ENCODE assay signal across 8 cellular contexts in the genomic region with DNA sequence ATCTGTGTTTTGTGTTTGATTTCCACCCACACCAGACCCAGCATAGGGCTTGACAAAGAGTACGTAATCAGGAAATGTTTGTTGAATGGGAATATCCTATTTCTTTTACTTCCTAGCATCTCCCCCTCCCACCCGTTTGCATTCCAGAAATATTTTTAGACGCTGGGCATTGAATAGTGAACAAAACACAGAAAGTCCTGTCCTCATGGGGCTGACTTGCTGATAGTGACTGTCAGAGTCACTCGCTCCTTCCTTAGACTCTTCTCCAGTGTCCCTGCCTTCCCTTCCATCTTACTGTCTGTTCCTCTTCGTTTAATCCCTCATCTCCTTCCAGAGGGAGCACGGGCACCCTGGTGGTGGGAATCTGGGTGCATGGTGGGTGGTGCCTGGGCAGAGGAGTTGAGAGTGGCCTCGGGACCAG. TPM values are rescaled to one million over a fixed set of nuclear protein-coding genes. Genes with fewer than 3 reads are reported as not detected.
DNase-seq lines count a peak whose midpoint lies in the region; TF ChIP-seq lines count a peak whose summit lies in the region.

No MANE protein-coding gene starts in this region.

- peaks cover 4% of the 10 kb centered on the region; the same call in 1 of the 2 replicates for H3K36me3 ChIP-seq in BLaER1
- peaks cover 8% of the 10 kb centered on the region for H3K36me3 ChIP-seq in HUES64 (ENCODE audit: insufficient read depth, low read length)
- peaks cover 10% of the 10 kb centered on the region for H3K36me3 ChIP-seq in adipocyte (ENCODE audit: control insufficient read depth, insufficient read depth, low read length, severe bottlenecking)
- H3K36me3 ChIP-seq in tibial nerve: peaks cover 0 to 12% (median 0%) of the 10 kb centered on the region in 3 donors

- H3K27me3 ChIP-seq in BLaER1: no peaks in the 10 kb centered on the region
- H3K27me3 ChIP-seq in HUES64 (ENCODE audit: insufficient read depth, low read length): no peaks in the 10 kb centered on the region
- H3K27me3 ChIP-seq in adipocyte (replicated peaks; ENCODE audit: control insufficient read depth, insufficient read depth, low read length): no peaks in the 10 kb centered on the region
- H3K27me3 ChIP-seq in tibial nerve: no peaks in the 10 kb centered on the region

- no peaks in the 10 kb centered on the region for H3K9me3 ChIP-seq in BLaER1
- H3K9me3 ChIP-seq in HUES64 (ENCODE audit: insufficient read depth, low read depth, low read length): no peaks in the 10 kb centered on the region
- H3K9me3 ChIP-seq in adipocyte (ENCODE audit: control insufficient read depth, low read length): no peaks in the 10 kb centered on the region
- H3K9me3 ChIP-seq in tibial nerve: no peaks in the 10 kb centered on the region

- TF ChIP-seq EP300 in tibial nerve (IDR thresholded peaks at IDR 0.05): no peak

- H3K27ac ChIP-seq in BLaER1: peak overlapping the region; percentile 57
- H3K27ac ChIP-seq in HUES64 (ENCODE audit: low read depth, low read length): peak overlapping the region; percentile 71
- peak overlapping the region; percentile 69 to 89 (median 88) for H3K27ac ChIP-seq in tibial nerve

- intact Hi-C loops in posterior vena cava (cut with DNase I): no loop called here

- H3K4me3 ChIP-seq in BLaER1 (peak overlapping the region; percentile 86), HUES64 (ENCODE audit: low read length) (peak overlapping the region; percentile 70), adipocyte (ENCODE audit: low read length) (peak overlapping the region; percentile 96), tibial nerve (peak overlapping the region; percentile 50 to 77 (median 68))

- DNase-seq in adipocyte (ENCODE audit: low read depth): peak; percentile 72
- peak; percentile 44 for DNase-seq in kidney tubule cell (ENCODE audit: low spot score)
- no peak for DNase-seq in tibial nerve (ENCODE audit: low spot score in 2 of 2)
- no peak for DNase-seq in cerebellum (ENCODE audit: low spot score)
- DNase-seq in NCI-H187 treated with DMSO at 0.1 percent for 48 hours (lab: John Stamatoyannopoulos, UW): no peak
- DNase-seq in posterior vena cava (ENCODE audit: low spot score): no peak

- H3K9ac ChIP-seq in BLaER1 (peak overlapping the region; percentile 83), HUES64 (ENCODE audit: low read depth, low read length) (peak overlapping the region; percentile 58; the same call in 1 of the 2 replicates), adipocyte (ENCODE audit: low read length) (peak overlapping the region; percentile 87)

- no peak for TF ChIP-seq POLR2A in tibial nerve (IDR thresholded peaks at IDR 0.05)

- peaks cover 26% of the 10 kb centered on the region for H3K4me1 ChIP-seq in BLaER1
- H3K4me1 ChIP-seq in HUES64 (ENCODE audit: insufficient read depth, low read length): peaks cover 34% of the 10 kb centered on the region
- peaks cover 34% of the 10 kb centered on the region for H3K4me1 ChIP-seq in adipocyte (ENCODE audit: control insufficient read depth, insufficient read depth, low read length)
- H3K4me1 ChIP-seq in tibial nerve: peaks cover 0 to 59% (median 21%) of the 10 kb centered on the region in 4 donors

- H3K4me2 ChIP-seq in BLaER1: peak overlapping the region; percentile 96

- 5% methylated on average over 5 of the region's 7 CpGs for WGBS in HUES64
- 22 to 23% methylated on average over 7 of the region's 7 CpGs for WGBS in tibial nerve, 2 donors

- H4K20me1 ChIP-seq in BLaER1: no peaks in the 10 kb centered on the region

- no peak for TF ChIP-seq CTCF in tibial nerve (IDR thresholded peaks at IDR 0.05)

RNA-seq across cellular contexts. Expression of a gene that starts 0.5 kb away (rescaled TPM):
- 5.8 TPM for polyA plus RNA-seq in HUES64 (2013, experiment 1 of 2)
- polyA plus RNA-seq in HUES64 (2013, experiment 2 of 2): 6.0 TPM
- total RNA-seq in tibial nerve: 10 to 100 TPM; 10.7 to 22.1 (median 15.0) TPM
- total RNA-seq in cerebellum: 7.3 TPM
- total RNA-seq in posterior vena cava: 1 to 10 TPM; 7.5 to 7.6 TPM

RNA-seq across cellular contexts. Expression of a gene that starts 53.6 kb away (rescaled TPM):
- polyA plus RNA-seq in HUES64 (2013, experiment 1 of 2): not detected
- not detected for polyA plus RNA-seq in HUES64 (2013, experiment 2 of 2)
- total RNA-seq in tibial nerve (1 to 10 TPM in 1 of 4 donors, not detected in 3; 2.5 TPM), cerebellum (not detected), posterior vena cava (not detected)

Comparison
In these comparisons a context has a peak if more than half of its experiments do, and no peak if none do; other contexts are left out.
1. DNase-seq: peak in adipocyte (single experiment) and kidney tubule cell (single experiment); none in tibial nerve (0 of 2), cerebellum (single experiment), NCI-H187 treated with DMSO at 0.1 percent for 48 hours (single experiment) and posterior vena cava (single experiment).
2. Peak in every context shown above with its lines, with median percentiles within 50 percentile points of each other: H3K27ac ChIP-seq, H3K4me3 ChIP-seq and H3K9ac ChIP-seq.